ENCODE assay signal across 2 cellular contexts in the genomic region with DNA sequence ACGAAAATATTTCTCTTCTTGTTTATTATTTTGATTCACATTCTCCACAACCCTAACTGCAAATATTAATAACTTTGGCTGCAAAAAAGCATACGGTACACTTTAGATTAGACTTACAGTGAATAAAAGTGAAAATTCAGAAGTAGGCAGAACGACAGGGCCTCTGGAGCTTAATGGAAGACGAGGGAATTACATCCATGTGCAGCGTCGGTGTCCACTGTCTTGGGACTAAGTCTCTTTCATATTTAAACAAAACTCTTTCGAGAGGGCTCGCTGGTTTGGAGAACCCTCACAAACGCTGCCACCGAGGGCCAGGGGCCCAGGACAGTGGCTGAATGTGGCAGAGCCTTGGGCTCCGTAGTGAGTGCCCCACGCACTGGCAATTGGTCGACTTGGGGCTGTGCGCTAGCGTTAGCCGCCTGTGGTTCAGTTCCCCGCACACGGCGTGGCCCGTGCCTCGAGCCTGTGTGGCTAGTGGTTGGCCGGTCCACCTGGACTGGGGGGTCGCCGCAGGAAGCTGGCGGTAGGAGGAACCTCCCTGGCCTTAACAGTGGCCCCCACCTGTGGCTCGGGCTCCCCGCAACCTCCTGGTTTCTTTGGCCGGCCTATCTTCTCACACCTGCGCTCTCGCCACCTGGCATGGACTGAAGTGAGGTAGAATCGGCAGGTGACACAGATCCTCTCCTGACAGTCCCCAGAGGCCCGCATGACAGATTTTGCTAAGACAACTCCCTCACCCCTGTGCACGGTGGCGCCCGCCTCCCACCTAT.
TF ChIP-seq lines count a peak whose summit lies in the region.

No MANE protein-coding gene starts in this region.

TF ChIP-seq in SK-N-SH, 30 proteins besides CTCF, POLR2A, EP300 and RAD21 (continued from another document):
- TF ChIP-seq ZBTB33 (IDR thresholded peaks at IDR 0.05; ENCODE audit: borderline replicate concordance, low read depth) = no peak
- no peak; the same call in 1 of the 2 replicates for TF ChIP-seq EZH2phosphoT487 (IDR thresholded peaks at IDR 0.05; ENCODE audit: borderline replicate concordance, low read depth)
- TF ChIP-seq YY1 (IDR thresholded peaks at IDR 0.05; ENCODE audit: low read depth) = no peak
- no peak for TF ChIP-seq SMC3 (IDR thresholded peaks at IDR 0.05; ENCODE audit: low read depth, low read length)
- no peak for TF ChIP-seq GATA2 (CRISPR knock-in tag; IDR thresholded peaks at IDR 0.05)
- TF ChIP-seq MEF2A (IDR thresholded peaks at IDR 0.05; ENCODE audit: borderline replicate concordance, low read depth) = no peak
- TF ChIP-seq FOXM1 (IDR thresholded peaks at IDR 0.05; ENCODE audit: low read depth) = no peak
- TF ChIP-seq, protein P1, sequence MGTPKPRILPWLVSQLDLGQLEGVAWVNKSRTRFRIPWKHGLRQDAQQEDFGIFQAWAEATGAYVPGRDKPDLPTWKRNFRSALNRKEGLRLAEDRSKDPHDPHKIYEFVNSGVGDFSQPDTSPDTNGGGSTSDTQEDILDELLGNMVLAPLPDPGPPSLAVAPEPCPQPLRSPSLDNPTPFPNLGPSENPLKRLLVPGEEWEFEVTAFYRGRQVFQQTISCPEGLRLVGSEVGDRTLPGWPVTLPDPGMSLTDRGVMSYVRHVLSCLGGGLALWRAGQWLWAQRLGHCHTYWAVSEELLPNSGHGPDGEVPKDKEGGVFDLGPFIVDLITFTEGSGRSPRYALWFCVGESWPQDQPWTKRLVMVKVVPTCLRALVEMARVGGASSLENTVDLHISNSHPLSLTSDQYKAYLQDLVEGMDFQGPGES (IDR thresholded peaks at IDR 0.05; ENCODE audit: low read depth, low read length) = no peak

TF ChIP-seq in SK-N-SH treated with all-trans-retinoic acid at 6 μM for 48 hours, 23 proteins besides CTCF, POLR2A, EP300 and RAD21 (continued from another document):
- TF ChIP-seq GLIS3 (CRISPR knock-in tag; IDR thresholded peaks at IDR 0.05) = no peak
- no peak for TF ChIP-seq BACH2 (CRISPR knock-in tag; IDR thresholded peaks at IDR 0.05; ENCODE audit: borderline replicate concordance)
- no peak for TF ChIP-seq RARB (CRISPR knock-in tag; IDR thresholded peaks at IDR 0.05)
- TF ChIP-seq PPARA (CRISPR knock-in tag; IDR thresholded peaks at IDR 0.05; ENCODE audit: borderline replicate concordance) = no peak
- no peak for TF ChIP-seq CREB5 (CRISPR knock-in tag; IDR thresholded peaks at IDR 0.05; ENCODE audit: low read depth)
